8 cellular contexts compared by ENCODE assay signal in genomic region chr5:119453045-119453383, GRCh38. TPM values are rescaled to one million over a fixed set of nuclear protein-coding genes. Genes with fewer than 3 reads are reported as not detected.
A peak's percentile ranks its signal among the peaks of the same experiment; 100 is the strongest.
DNase-seq lines count a peak whose midpoint lies in the region; ATAC-seq and TF ChIP-seq lines count a peak whose summit lies in the region.

No MANE protein-coding gene starts in this region.

- H3K36me3 Mint-ChIP-seq in GM23338 (ENCODE audit: low read depth) (peaks cover 46% of the 10 kb centered on the region), MCF 10A (ENCODE audit: insufficient read depth, unreplicated experiment) (peaks cover 10% of the 10 kb centered on the region)
- no peaks in the 10 kb centered on the region for H3K36me3 Mint-ChIP-seq in stimulated activated naive CD8-positive, alpha-beta T cell treated with anti-CD3 and anti-CD28 coated beads, Interleukin-15, Interleukin-2, amounts not matched to agents 100 ng/mL and 50 ng/mL, for 24 hours (ENCODE audit: low read depth)

- peak overlapping the region; percentile 56 for H2AFZ ChIP-seq in GM23338

- peaks cover 10% of the 10 kb centered on the region; the same call in 1 of the 2 replicates for H3F3A ChIP-seq in GM23338 (replicated peaks; ENCODE audit: low read depth)

- no peak for DNase-seq in GM23338 (ENCODE audit: low spot score)
- peak; percentile 28 for DNase-seq in NCI-H1105 treated with DMSO at 0.1 percent for 48 hours (lab: John Stamatoyannopoulos, UW)
- no peak for DNase-seq in MCF 10A (ENCODE audit: unreplicated experiment)
- DNase-seq in kidney tubule cell (ENCODE audit: low spot score), result peak; percentile 15
- DNase-seq in T-helper 9 cell, result no peak
- DNase-seq in stimulated activated CD4-positive, alpha-beta T cell treated with anti-CD3 and anti-CD28 coated beads, Interleukin-4, amount 100 ng/mL, for 4 hours, result no peak

- H3K27ac ChIP-seq in GM23338 (ENCODE audit: low read depth), result peak overlapping the region; percentile 95

- peaks cover 44% of the 10 kb centered on the region for H3K4me1 ChIP-seq in GM23338 (ENCODE audit: insufficient read depth)

- peak overlapping the region; percentile 88 for H3K4me3 Mint-ChIP-seq in GM23338
- peak overlapping the region; percentile 87 for H3K4me3 Mint-ChIP-seq in MCF 10A (ENCODE audit: unreplicated experiment)
- peak overlapping the region; percentile 91 for H3K4me3 Mint-ChIP-seq in stimulated activated naive CD8-positive, alpha-beta T cell treated with anti-CD3 and anti-CD28 coated beads, Interleukin-15, Interleukin-2, amounts not matched to agents 100 ng/mL and 50 ng/mL, for 24 hours

- H3K4me3 ChIP-seq in GM08714 (ENCODE audit: low read length), result peak overlapping the region; percentile 79
- H3K4me3 ChIP-seq in GM23338, result peak overlapping the region; percentile 88

- H3K36me3 ChIP-seq in GM23338 (ENCODE audit: insufficient read depth), result no peaks in the 10 kb centered on the region

- POLR2A ChIA-PET in MCF 10A (lab: Yijun Ruan, JAX), result interaction anchor here (0.7 to 3.6 kb wide), 15 partner anchors 10 to 465 kb away, joined by 3 to 41 read pairs (median 6); partner anchors contain the start of genes DMXL1, DTWD2 and TNFAIP8

- peaks cover 46% of the 10 kb centered on the region for H3K4me1 Mint-ChIP-seq in GM23338
- H3K4me1 Mint-ChIP-seq in MCF 10A (ENCODE audit: insufficient read depth, unreplicated experiment), result peaks cover 13% of the 10 kb centered on the region
- peaks cover 22% of the 10 kb centered on the region for H3K4me1 Mint-ChIP-seq in stimulated activated naive CD8-positive, alpha-beta T cell treated with anti-CD3 and anti-CD28 coated beads, Interleukin-15, Interleukin-2, amounts not matched to agents 100 ng/mL and 50 ng/mL, for 24 hours (ENCODE audit: low read depth)

- no peaks in the 10 kb centered on the region for H3K27me3 ChIP-seq in GM23338 (ENCODE audit: insufficient read depth)

- CTCF ChIA-PET in MCF 10A (lab: Yijun Ruan, JAX), result interaction anchor here (0.6 to 2.6 kb wide), 9 partner anchors 9 to 465 kb away, joined by 3 to 13 read pairs (median 5); partner anchors contain the start of gene DTWD2

- H4K20me1 ChIP-seq in GM23338 (replicated peaks; ENCODE audit: insufficient read depth), result no peaks in the 10 kb centered on the region

- TF ChIP-seq CTCF in GM23338 (conservative IDR thresholded peaks at IDR 0.05; ENCODE audit: low read depth in 2 of 2) (no peak), MCF 10A (IDR thresholded peaks at IDR 0.05; ENCODE audit: unreplicated experiment) (no peak)

- peak overlapping the region; percentile 98 for H3K27ac Mint-ChIP-seq in GM23338
- peak overlapping the region; percentile 82 for H3K27ac Mint-ChIP-seq in MCF 10A (ENCODE audit: low read depth, unreplicated experiment)
- H3K27ac Mint-ChIP-seq in stimulated activated naive CD8-positive, alpha-beta T cell treated with anti-CD3 and anti-CD28 coated beads, Interleukin-15, Interleukin-2, amounts not matched to agents 100 ng/mL and 50 ng/mL, for 24 hours, result peak overlapping the region; percentile 85

- no peaks in the 10 kb centered on the region for H3K9me2 ChIP-seq in GM23338 (ENCODE audit: insufficient read depth)

- intact Hi-C loops in MCF 10A (cut with micrococcal nuclease), result no loop called here

- peak overlapping the region; percentile 95 for H3K4me2 ChIP-seq in GM23338

- peaks cover 31% of the 10 kb centered on the region for H3K9me3 Mint-ChIP-seq in GM23338
- peaks cover 7% of the 10 kb centered on the region for H3K9me3 Mint-ChIP-seq in MCF 10A (ENCODE audit: unreplicated experiment)
- H3K9me3 Mint-ChIP-seq in stimulated activated naive CD8-positive, alpha-beta T cell treated with anti-CD3 and anti-CD28 coated beads, Interleukin-15, Interleukin-2, amounts not matched to agents 100 ng/mL and 50 ng/mL, for 24 hours, result peaks cover 4% of the 10 kb centered on the region

- peaks cover 4% of the 10 kb centered on the region for H3K27me3 Mint-ChIP-seq in GM23338 (ENCODE audit: insufficient read depth, low read depth, poor library complexity)
- no peaks in the 10 kb centered on the region for H3K27me3 Mint-ChIP-seq in MCF 10A (ENCODE audit: insufficient read depth, unreplicated experiment)
- H3K27me3 Mint-ChIP-seq in stimulated activated naive CD8-positive, alpha-beta T cell treated with anti-CD3 and anti-CD28 coated beads, Interleukin-15, Interleukin-2, amounts not matched to agents 100 ng/mL and 50 ng/mL, for 24 hours, result no peaks in the 10 kb centered on the region

- peak; percentile 9; the same call in 2 of the 3 replicates for ATAC-seq in GM23338

- TSS peak; percentile 53 for BruUV-seq in MCF 10A (replicated peaks; lab: Mats Ljungman, UMichigan)

- H3K79me2 ChIP-seq in GM23338 (replicated peaks; ENCODE audit: insufficient read depth), result peaks cover 52% of the 10 kb centered on the region

TF ChIP-seq in GM23338, 12 proteins besides CTCF, POLR2A, EP300 and RAD21 (continues in another document):
- TF ChIP-seq NANOG (IDR thresholded peaks at IDR 0.05; ENCODE audit: borderline replicate concordance) (no peak), JUNB (IDR thresholded peaks at IDR 0.05; ENCODE audit: unreplicated experiment) (no peak), ZNF331 (CRISPR knock-in tag; IDR thresholded peaks at IDR 0.05; ENCODE audit: low read depth) (no peak), STAT1 (IDR thresholded peaks at IDR 0.05; ENCODE audit: unreplicated experiment) (no peak), ZNF114 (CRISPR knock-in tag; IDR thresholded peaks at IDR 0.05) (no peak), CREB1 (CRISPR knock-in tag; IDR thresholded peaks at IDR 0.05; ENCODE audit: low read depth) (no peak), EZH2 (IDR thresholded peaks at IDR 0.05; ENCODE audit: low read depth, unreplicated experiment) (no peak), ETS1 (IDR thresholded peaks at IDR 0.05) (no peak)

RNA-seq across cellular contexts. Expression of gene HSD17B4, which starts 0.7 kb away (rescaled TPM):
- total RNA-seq in GM23338 (2014; rRNA removed; shearing (Covaris generic)), result 277 and 326 TPM in 2 replicates
- polyA plus RNA-seq in GM23338 (2016; fragmentation: Nextera tagmentation; extraction: Ambion mirVana), result 328 and 332 TPM in 2 replicates
- total RNA-seq in MCF 10A (2022), result 163 and 169 TPM in 2 replicates

Comparison
In these comparisons a context has a peak if more than half of its experiments do, and no peak if none do; other contexts are left out.
1. DNase-seq: peak in NCI-H1105 treated with DMSO at 0.1 percent for 48 hours (single experiment) and kidney tubule cell (single experiment); none in GM23338 (single experiment), MCF 10A (single experiment), T-helper 9 cell (single experiment) and stimulated activated CD4-positive, alpha-beta T cell treated with anti-CD3 and anti-CD28 coated beads, Interleukin-4, amount 100 ng/mL, for 4 hours (0 of 2).
2. Peak in every context shown above with its lines, with median percentiles within 50 percentile points of each other: H3K27ac Mint-ChIP-seq and H3K4me3 Mint-ChIP-seq.